In genomic region chr2:185127412-185127811, GRCh38 we compare ENCODE assay signal across 29 cellular contexts.
DNase-seq lines count a peak whose midpoint lies in the region; ATAC-seq, FAIRE-seq and TF ChIP-seq lines count a peak whose summit lies in the region.
"Had no signal": no experiment of that assay in that cellular context is flagged by ENCODE, and none has a peak within 500 bp of the region (broad histone marks: within the 10 kb centered on the region; RNA-seq: fewer than 3 reads in every experiment).

No MANE protein-coding gene starts in this region.

- H3K36me3 Mint-ChIP-seq in astrocyte (ENCODE audit: low read depth, unreplicated experiment): no peaks in the 10 kb centered on the region
- no peaks in the 10 kb centered on the region for H3K36me3 Mint-ChIP-seq in naive thymus-derived CD4-positive, alpha-beta T cell
- H3K36me3 Mint-ChIP-seq: IgD-negative memory B cell had no signal

- TF ChIP-seq CTCF in HCT116 (IDR thresholded peaks at IDR 0.05 in 2 of 3, conservative IDR thresholded peaks at IDR 0.05 in 1 of 3; ENCODE audit: borderline replicate concordance in 1 of 3, insufficient read depth in 1 of 3, low read depth in 2 of 3, low read length in 2 of 3) (no peak), astrocyte (IDR thresholded peaks at IDR 0.05; ENCODE audit: insufficient read depth, low read depth, low read length) (no peak)

- POLR2A ChIA-PET in HCT116 (lab: Charles Lee): no interaction called here
- POLR2A ChIA-PET in naive thymus-derived CD4-positive, alpha-beta T cell (lab: Charles Lee): no interaction called here

- H3K9me3 Mint-ChIP-seq in astrocyte (ENCODE audit: unreplicated experiment): no peaks in the 10 kb centered on the region
- H3K9me3 Mint-ChIP-seq in naive thymus-derived CD4-positive, alpha-beta T cell: peaks cover 0 to 12% (median 4%) of the 10 kb centered on the region in 11 donors
- H3K9me3 Mint-ChIP-seq: activated CD4-positive, alpha-beta T cell treated with anti-CD3 and anti-CD28 coated beads, Interleukin-2, amount 10 ng/mL, durations not matched to agents 24 days and 14 days; IgD-negative memory B cell had no signal

- H3K27me3 ChIP-seq in HCT116 (ENCODE audit: insufficient read depth, low read length) (no peaks in the 10 kb centered on the region), astrocyte (ENCODE audit: insufficient read depth, low read length) (no peaks in the 10 kb centered on the region)
- no peaks in the 10 kb centered on the region for H3K27me3 ChIP-seq in naive thymus-derived CD4-positive, alpha-beta T cell (ENCODE audit: control insufficient read depth in 2 of 2, insufficient read depth in 2 of 2, low read length in 2 of 2)
- H3K27me3 ChIP-seq: brain microvascular endothelial cell, esophagus muscularis mucosa, gastroesophageal sphincter, testis had no signal

- H3K36me3 ChIP-seq in HCT116 (ENCODE audit: control insufficient read depth in 1 of 2, insufficient read depth in 2 of 2, low read length in 2 of 2) (no peaks in the 10 kb centered on the region), astrocyte (ENCODE audit: insufficient read depth, low read length) (no peaks in the 10 kb centered on the region)
- H3K36me3 ChIP-seq in naive thymus-derived CD4-positive, alpha-beta T cell (ENCODE audit: control insufficient read depth in 2 of 3, insufficient read depth in 3 of 3, low read length in 3 of 3): no peaks in the 10 kb centered on the region
- H3K36me3 ChIP-seq: brain microvascular endothelial cell, esophagus muscularis mucosa, gastroesophageal sphincter, left ventricle myocardium inferior, WERI-Rb-1 had no signal

- no peak for FAIRE-seq in astrocyte (lab: Jason Lieb, UNC)
- FAIRE-seq: D721Med, GM12892, urothelium cell line had no signal

- no TSS peak for BruUV-seq in HCT116 (replicated peaks; lab: Mats Ljungman, UMichigan)

- H3K27ac Mint-ChIP-seq in astrocyte (ENCODE audit: unreplicated experiment): no peak overlapping the region
- H3K27ac Mint-ChIP-seq in naive thymus-derived CD4-positive, alpha-beta T cell: no peak overlapping the region
- H3K27ac Mint-ChIP-seq: activated CD4-positive, alpha-beta T cell treated with anti-CD3 and anti-CD28 coated beads, Interleukin-2, amount 10 ng/mL, durations not matched to agents 24 days and 14 days; IgD-negative memory B cell had no signal

- CTCF ChIA-PET in HCT116 (lab: Charles Lee): no interaction called here
- CTCF ChIA-PET in naive thymus-derived CD4-positive, alpha-beta T cell (lab: Charles Lee): no interaction called here

- H3K79me2 ChIP-seq in HCT116 (ENCODE audit: insufficient read depth, low read length): no peaks in the 10 kb centered on the region
- no peaks in the 10 kb centered on the region for H3K79me2 ChIP-seq in astrocyte (ENCODE audit: insufficient read depth, low read length)

- no peak for TF ChIP-seq POLR2A in HCT116 (IDR thresholded peaks at IDR 0.05; ENCODE audit: borderline replicate concordance, extremely low read depth, insufficient read depth, insufficient read length)

- H3K4me1 ChIP-seq in HCT116 (ENCODE audit: control insufficient read depth in 1 of 2, insufficient read depth in 2 of 2, low read length in 2 of 2): no peaks in the 10 kb centered on the region
- H3K4me1 ChIP-seq in astrocyte (ENCODE audit: insufficient read depth, low read length): no peaks in the 10 kb centered on the region
- no peaks in the 10 kb centered on the region for H3K4me1 ChIP-seq in naive thymus-derived CD4-positive, alpha-beta T cell (ENCODE audit: control insufficient read depth in 2 of 2, insufficient read depth in 2 of 2, low read length in 2 of 2)
- H3K4me1 ChIP-seq: esophagus muscularis mucosa, gastroesophageal sphincter, left ventricle myocardium inferior, psoas muscle, testis had no signal

- no peak for TF ChIP-seq RAD21 in HCT116 (IDR thresholded peaks at IDR 0.05; ENCODE audit: low read depth)

- ATAC-seq in HCT116: no peak
- no peak for ATAC-seq in naive thymus-derived CD4-positive, alpha-beta T cell
- ATAC-seq: activated T-cell treated with anti-CD3 and anti-CD28 coated beads, Interleukin-2, amount 50 U/mL, for 4 hours; gastroesophageal sphincter; psoas muscle; stimulated activated naive CD8-positive, alpha-beta T cell treated with anti-CD3 and anti-CD28 coated beads, Interleukin-15, Interleukin-2, amounts not matched to agents 100 U/mL and 50 U/mL, for 24 hours had no signal

- H4K20me1 ChIP-seq in HCT116 (ENCODE audit: insufficient read depth) (no peaks in the 10 kb centered on the region), astrocyte (ENCODE audit: insufficient read depth, low read length) (no peaks in the 10 kb centered on the region)

- H2AFZ ChIP-seq in HCT116 (ENCODE audit: low read depth, low read length, poor library complexity, severe bottlenecking) (peak overlapping the region; percentile 6), astrocyte (ENCODE audit: low read depth, low read length) (no peak overlapping the region)

- H3K27me3 Mint-ChIP-seq in astrocyte (ENCODE audit: low read depth, unreplicated experiment): no peaks in the 10 kb centered on the region
- H3K27me3 Mint-ChIP-seq in naive thymus-derived CD4-positive, alpha-beta T cell: no peaks in the 10 kb centered on the region
- H3K27me3 Mint-ChIP-seq: activated CD4-positive, alpha-beta T cell treated with anti-CD3 and anti-CD28 coated beads, Interleukin-2, amount 10 ng/mL, durations not matched to agents 24 days and 14 days; IgD-negative memory B cell had no signal

- no peak for DNase-seq in HCT116 (ENCODE audit: low read depth, low spot score)
- DNase-seq in M059J (ENCODE audit: low read depth): peak; percentile 29
- DNase-seq in astrocyte (ENCODE audit: low read depth): peak; percentile 2
- DNase-seq in kidney tubule cell (ENCODE audit: low spot score): peak; percentile 18
- no peak for DNase-seq in naive thymus-derived CD4-positive, alpha-beta T cell
- DNase-seq in occipital lobe (lab: John Stamatoyannopoulos, UW): no peak
- no peak for DNase-seq in germinal center (ENCODE audit: low spot score)
- DNase-seq: activated CD4-positive, alpha-beta T cell treated with anti-CD3 and anti-CD28 coated beads, Interleukin-2, amount 10 ng/mL, durations not matched to agents 24 days and 14 days; activated naive CD4-positive, alpha-beta T cell; activated T-cell treated with anti-CD3 and anti-CD28 coated beads, Interleukin-2, amount 50 U/mL, for 4 hours; brain microvascular endothelial cell; GOT3; hippocampal formation; left ventricle myocardium inferior; NCI-H2029 treated with DMSO at 0.1 percent for 48 hours; NK-92 treated with Interleukin-12 subunit alpha and Interleukin-12 subunit beta, amount 100 ng/mL, for 24 hours; nucleus accumbens; psoas muscle; SIG-M5; stimulated activated naive CD8-positive, alpha-beta T cell treated with anti-CD3 and anti-CD28 coated beads, Interleukin-15, Interleukin-2, amounts not matched to agents 100 U/mL and 50 U/mL, for 24 hours; testis; WERI-Rb-1 had no signal

- H3K4me3 ChIP-seq in HCT116 (replicated peaks in 1 of 2; ENCODE audit: low read depth in 1 of 2, low read length in 2 of 2) (no peak overlapping the region), astrocyte (ENCODE audit: insufficient read depth, low read depth, low read length) (no peak overlapping the region)
- H3K4me3 ChIP-seq in naive thymus-derived CD4-positive, alpha-beta T cell (ENCODE audit: low read length): no peak overlapping the region
- H3K4me3 ChIP-seq: esophagus muscularis mucosa, gastroesophageal sphincter, left ventricle myocardium inferior, psoas muscle, testis had no signal

- intact Hi-C loops in HCT116 (cut with micrococcal nuclease): no loop called here
- intact Hi-C loops in naive thymus-derived CD4-positive, alpha-beta T cell (cut with micrococcal nuclease): no loop called here

- no peak overlapping the region for H3K9ac ChIP-seq in HCT116 (ENCODE audit: low read length)
- H3K9ac ChIP-seq in astrocyte (ENCODE audit: low read length): no peak overlapping the region

- H3K9me3 ChIP-seq in HCT116 (ENCODE audit: control insufficient read depth in 1 of 2, insufficient read depth in 1 of 2, low read depth in 1 of 2, low read length in 2 of 2) (no peaks in the 10 kb centered on the region), astrocyte (ENCODE audit: insufficient read depth, low read depth, low read length) (no peaks in the 10 kb centered on the region)
- no peaks in the 10 kb centered on the region for H3K9me3 ChIP-seq in naive thymus-derived CD4-positive, alpha-beta T cell (ENCODE audit: control insufficient read depth in 2 of 3, low read length in 3 of 3)
- H3K9me3 ChIP-seq: esophagus muscularis mucosa, gastroesophageal sphincter, psoas muscle, testis had no signal

- H3K9me2 ChIP-seq in HCT116 (ENCODE audit: insufficient read depth): no peaks in the 10 kb centered on the region

- H3K4me2 ChIP-seq in HCT116 (ENCODE audit: low read length) (no peak overlapping the region), astrocyte (ENCODE audit: low read length) (no peak overlapping the region)

- RAD21 ChIA-PET in HCT116 (lab: Charles Lee; ENCODE audit: low non-redundant PET in 1 of 2, low total read pairs in 2 of 2, uncharacterized antibody in 2 of 2, unreplicated experiment in 2 of 2): no interaction called here

- H3K27ac ChIP-seq in HCT116 (ENCODE audit: low read depth, low read length) (no peak overlapping the region), astrocyte (ENCODE audit: low read depth, low read length) (no peak overlapping the region)
- H3K27ac ChIP-seq in naive thymus-derived CD4-positive, alpha-beta T cell (ENCODE audit: low read depth, low read length): no peak overlapping the region
- H3K27ac ChIP-seq: brain microvascular endothelial cell, C4-2B, esophagus muscularis mucosa, gastroesophageal sphincter, left ventricle myocardium inferior, psoas muscle, testis, WERI-Rb-1 had no signal

- H3K4me1 Mint-ChIP-seq in astrocyte (ENCODE audit: low read depth, unreplicated experiment): no peaks in the 10 kb centered on the region
- H3K4me1 Mint-ChIP-seq in naive thymus-derived CD4-positive, alpha-beta T cell: no peaks in the 10 kb centered on the region
- H3K4me1 Mint-ChIP-seq: activated CD4-positive, alpha-beta T cell treated with anti-CD3 and anti-CD28 coated beads, Interleukin-2, amount 10 ng/mL, durations not matched to agents 24 days and 14 days; IgD-negative memory B cell had no signal

- no peak overlapping the region for H3K4me3 Mint-ChIP-seq in astrocyte (ENCODE audit: unreplicated experiment)
- H3K4me3 Mint-ChIP-seq in naive thymus-derived CD4-positive, alpha-beta T cell: no peak overlapping the region
- H3K4me3 Mint-ChIP-seq: activated CD4-positive, alpha-beta T cell treated with anti-CD3 and anti-CD28 coated beads, Interleukin-2, amount 10 ng/mL, durations not matched to agents 24 days and 14 days; activated T-cell treated with anti-CD3 and anti-CD28 coated beads, Interleukin-2, amount 50 U/mL, for 4 hours; IgD-negative memory B cell had no signal

TF ChIP-seq in HCT116, 20 proteins besides CTCF, POLR2A, EP300 and RAD21 (continues in another document):
- TF ChIP-seq EGR1 (IDR thresholded peaks at IDR 0.05; ENCODE audit: low read depth): no peak

Comparison
In these comparisons a context has a peak if more than half of its experiments do, and no peak if none do; other contexts are left out.
1. DNase-seq: peak in M059J (single experiment), astrocyte (single experiment) and kidney tubule cell (single experiment); none in HCT116 (single experiment), naive thymus-derived CD4-positive, alpha-beta T cell (0 of 9), occipital lobe (single experiment) and germinal center (single experiment).